Comparison of ENCODE assay signal across 8 cellular contexts in genomic region chr2:65064728-65065552, GRCh38. TPM values are rescaled to one million over a fixed set of nuclear protein-coding genes. Genes with fewer than 3 reads are reported as not detected.
A peak's percentile ranks its signal among the peaks of the same experiment; 100 is the strongest.
DNase-seq lines count a peak whose midpoint lies in the region; ATAC-seq and TF ChIP-seq lines count a peak whose summit lies in the region.

No MANE protein-coding gene starts in this region.

- TF ChIP-seq CTCF in WTC11 (IDR thresholded peaks at IDR 0.05) (peak; percentile 35; the same call in 1 of the 2 replicates), epithelial cell of esophagus (IDR thresholded peaks at IDR 0.05; ENCODE audit: insufficient read depth, low read depth, low read length, missing control alignments) (peak; percentile 81), transverse colon (IDR thresholded peaks at IDR 0.05) (peak; percentile 66 to 95 (median 76))

- in situ Hi-C loops in transverse colon (cut with MboI; ENCODE audit: low pct_ligation_motif_present in 1 of 4, low pct_unique_long_range_greater_than_20kb in 1 of 4, low sequenced_read_pairs in 3 of 4), result loop anchor here in 3 of 4 donors (10.0 to 25.0 kb wide), 3 partner anchors 120 to 497 kb away; no protein-coding TSS in a partner anchor

- no peaks in the 10 kb centered on the region for H3K27me3 ChIP-seq in mucosa of rectum (ENCODE audit: control insufficient read depth in 2 of 2, insufficient read depth in 2 of 2, low read length in 2 of 2)
- H3K27me3 ChIP-seq in transverse colon, result no peaks in the 10 kb centered on the region

- H3K9me3 ChIP-seq in mucosa of rectum (ENCODE audit: control insufficient read depth in 2 of 2, low read length in 2 of 2) (no peaks in the 10 kb centered on the region), transverse colon (no peaks in the 10 kb centered on the region)

- CTCF ChIA-PET in WTC11 (lab: Charles Lee), result interaction anchor here (0.6 to 3.4 kb wide), 21 partner anchors 8 to 723 kb away, joined by 3 to 39 read pairs (median 3); partner anchors contain the start of genes ACTR2, CEP68 and RAB1A

- H3K4me1 Mint-ChIP-seq in WTC11, result peaks cover 12% of the 10 kb centered on the region; the same call in 1 of the 2 replicates

- H3K36me3 Mint-ChIP-seq in WTC11, result no peaks in the 10 kb centered on the region

- H3K27ac ChIP-seq in mucosa of rectum (ENCODE audit: low read depth in 2 of 2, low read length in 2 of 2) (peak overlapping the region; percentile 63 to 73), transverse colon (peak overlapping the region; percentile 51 to 74 (median 68))

- DNase-seq in AML-193 (lab: John Stamatoyannopoulos, UW) (peak; percentile 88), NCI-H1694 (lab: John Stamatoyannopoulos, UW) (peak; percentile 89), WTC11 (ENCODE audit: low spot score) (no peak), epithelial cell of esophagus (ENCODE audit: low read depth) (peak; percentile 83), transverse colon (peak; percentile 54)

- intact Hi-C loops in transverse colon (cut with DNase I; ENCODE audit: low total_unique reads), result no loop called here

- TF ChIP-seq POLR2A in transverse colon (IDR thresholded peaks at IDR 0.05), result no peak

- H3K4me3 ChIP-seq in epithelial cell of esophagus (ENCODE audit: low read length) (no peak overlapping the region), mucosa of rectum (ENCODE audit: low read length in 2 of 2) (peak overlapping the region in 1 of 2 donors; percentile 40), transverse colon (no peak overlapping the region)

- peak; percentile 64 for ATAC-seq in GM18499 (IDR thresholded peaks at IDR 0.05; ENCODE audit: insufficient read depth, unreplicated experiment)
- ATAC-seq in HG02840 (IDR thresholded peaks at IDR 0.05; ENCODE audit: low FRiP score, unreplicated experiment), result peak; percentile 79
- peak; percentile 76 for ATAC-seq in WTC11

- no peaks in the 10 kb centered on the region for H3K36me3 ChIP-seq in mucosa of rectum (ENCODE audit: control insufficient read depth in 2 of 2, insufficient read depth in 2 of 2, low read length in 2 of 2)
- H3K36me3 ChIP-seq in transverse colon, result no peaks in the 10 kb centered on the region

- TF ChIP-seq EP300 in transverse colon (IDR thresholded peaks at IDR 0.05; ENCODE audit: low read depth), result no peak

- no peaks in the 10 kb centered on the region for H3K9me3 Mint-ChIP-seq in WTC11

- H3K4me3 Mint-ChIP-seq in WTC11, result no peak overlapping the region

- H3K27me3 Mint-ChIP-seq in WTC11 (ENCODE audit: low read depth), result no peaks in the 10 kb centered on the region

- POLR2A ChIA-PET in WTC11 (lab: Charles Lee), result interaction anchor here (0.5 to 1.4 kb wide), 4 partner anchors 9 to 379 kb away, joined by 3 to 5 read pairs (median 4); partner anchors contain the start of gene CEP68

- H3K4me1 ChIP-seq in mucosa of rectum (ENCODE audit: control insufficient read depth in 2 of 2, insufficient read depth in 2 of 2, low read length in 2 of 2), result peaks cover 10 to 19% of the 10 kb centered on the region in 2 donors
- H3K4me1 ChIP-seq in transverse colon, result peaks cover 11 to 73% (median 28%) of the 10 kb centered on the region in 4 donors

- H3K9ac ChIP-seq in mucosa of rectum (ENCODE audit: low read depth in 1 of 2, low read length in 2 of 2), result peak overlapping the region in 1 of 2 donors; percentile 26

- H3K27ac Mint-ChIP-seq in WTC11, result peak overlapping the region; percentile 59

- WGBS in transverse colon (ENCODE audit: low coverage in 1 of 2), 2 donors, result 28 to 31% methylated on average over 6 to 14 of the region's 14 CpGs

TF ChIP-seq in WTC11, 78 proteins besides CTCF, POLR2A, EP300 and RAD21 (continues in another document):
- TF ChIP-seq ZNF671 (CRISPR knock-in tag; IDR thresholded peaks at IDR 0.05), result no peak
- no peak for TF ChIP-seq IRF1 (CRISPR knock-in tag; IDR thresholded peaks at IDR 0.05)
- no peak for TF ChIP-seq USF2 (CRISPR knock-in tag; IDR thresholded peaks at IDR 0.05)
- TF ChIP-seq SOX15 (CRISPR knock-in tag; IDR thresholded peaks at IDR 0.05), result no peak
- no peak for TF ChIP-seq SP1 (CRISPR knock-in tag; conservative IDR thresholded peaks at IDR 0.05)
- TF ChIP-seq FOXP1 (CRISPR knock-in tag; IDR thresholded peaks at IDR 0.05; ENCODE audit: borderline replicate concordance), result no peak
- TF ChIP-seq GTF2I (CRISPR knock-in tag; conservative IDR thresholded peaks at IDR 0.05), result no peak
- TF ChIP-seq ATF6 (CRISPR knock-in tag; IDR thresholded peaks at IDR 0.05), result no peak
- no peak for TF ChIP-seq PRRX2 (CRISPR knock-in tag; IDR thresholded peaks at IDR 0.05)
- TF ChIP-seq RORB (CRISPR knock-in tag; IDR thresholded peaks at IDR 0.05), result no peak
- no peak for TF ChIP-seq KAT7 (CRISPR knock-in tag; IDR thresholded peaks at IDR 0.05; ENCODE audit: borderline replicate concordance)
- no peak for TF ChIP-seq CREB1 (CRISPR knock-in tag; IDR thresholded peaks at IDR 0.05)
- no peak for TF ChIP-seq ZNF512 (CRISPR knock-in tag; IDR thresholded peaks at IDR 0.05; ENCODE audit: borderline replicate concordance)
- no peak for TF ChIP-seq ZNF532 (CRISPR knock-in tag; IDR thresholded peaks at IDR 0.05; ENCODE audit: borderline replicate concordance)
- TF ChIP-seq NR3C1 (CRISPR knock-in tag; conservative IDR thresholded peaks at IDR 0.05; ENCODE audit: low read depth), result no peak

RNA-seq across cellular contexts. Expression of gene CEP68, which starts 8.7 kb away (rescaled TPM):
- total RNA-seq in WTC11 (2021) (14.6 to 16.7 TPM (median 15.3 TPM) in 3 replicates), transverse colon (10 to 100 TPM; 11.6 to 32.2 (median 15.9) TPM)
